8 cellular contexts compared by ENCODE assay signal in the genomic region with DNA sequence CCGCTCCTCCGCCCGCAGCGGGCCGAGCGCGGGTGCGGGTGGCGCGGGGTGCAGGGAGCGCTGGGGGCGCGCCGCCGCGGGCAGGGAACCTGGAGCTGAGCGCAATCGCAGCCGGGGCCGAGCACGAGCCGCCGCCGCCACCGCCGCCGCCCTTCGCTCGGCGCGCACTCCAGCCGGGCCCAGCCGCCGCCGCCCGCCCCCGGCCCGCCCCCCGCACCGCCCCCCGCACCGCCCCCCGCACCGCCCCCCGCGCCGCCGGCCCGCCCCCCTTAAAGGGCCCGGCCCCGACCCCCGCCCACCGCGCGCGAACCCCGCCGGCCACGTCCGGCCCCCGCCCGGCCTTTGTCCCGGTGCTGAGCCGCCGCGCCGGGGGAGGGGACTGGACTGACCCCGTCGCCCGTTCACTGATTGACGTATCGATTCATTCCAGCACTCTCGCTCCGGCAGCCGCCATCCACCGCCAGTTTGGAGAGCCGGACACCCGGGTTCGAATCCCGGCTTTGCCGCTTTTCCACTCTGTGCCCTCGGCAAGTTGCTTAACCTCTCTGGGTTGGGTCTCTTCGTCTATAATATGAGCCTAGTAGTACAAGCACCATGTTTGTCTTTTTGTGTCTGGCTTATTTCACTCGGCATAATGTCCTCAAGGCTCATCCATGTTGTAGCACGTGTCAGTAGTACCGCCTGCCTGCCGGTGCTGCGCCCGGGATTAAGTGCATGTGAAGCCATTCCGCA. TPM values are rescaled to one million over a fixed set of nuclear protein-coding genes. Genes with fewer than 3 reads are reported as not detected.
DNase-seq lines count a peak whose midpoint lies in the region; TF ChIP-seq lines count a peak whose summit lies in the region.

TSS of gene SH3PXD2B (minus strand) at position 171 of the 732 bp plus-strand sequence. CDS start 173 bp downstream, outside the sequence.

- H3K36me3 ChIP-seq in esophagus (ENCODE audit: control insufficient read depth in 2 of 2, insufficient read depth in 2 of 2, low read length in 1 of 2): no peaks in the 10 kb centered on the region
- H3K36me3 ChIP-seq in stomach: no peaks in the 10 kb centered on the region

- no peak for TF ChIP-seq EP300 in stomach (IDR thresholded peaks at IDR 0.05)

- DNase-seq in activated T-cell treated with anti-CD3 and anti-CD28 coated beads for 1 hour (ENCODE audit: low read depth): peak; percentile 7
- DNase-seq in activated T-cell treated with anti-CD3 and anti-CD28 coated beads for 4 hours: no peak
- DNase-seq in NCI-H2171 treated with DMSO at 0.1 percent for 48 hours (lab: John Stamatoyannopoulos, UW): peak; percentile 4
- peak; percentile 70 for DNase-seq in activated CD8-positive, alpha-beta memory T cell treated with anti-CD3 and anti-CD28 coated beads, Interleukin-2, amount 50 U/mL, for 48 hours
- DNase-seq in stomach: peak; percentile 63
- no peak for DNase-seq in NCI-H128 (lab: John Stamatoyannopoulos, UW; ENCODE audit: unreplicated experiment)

- intact Hi-C loops in stomach (cut with DNase I; ENCODE audit: low total_unique reads): loop anchor here (10.0 kb wide), 1 partner anchor 500 kb away; the partner anchor contains the start of gene RPL26L1

- peaks cover 2 to 8% of the 10 kb centered on the region in 2 donors for H3K4me1 ChIP-seq in esophagus (ENCODE audit: control insufficient read depth in 2 of 2, insufficient read depth in 2 of 2, low read length in 1 of 2)
- peaks cover 12% of the 10 kb centered on the region for H3K4me1 ChIP-seq in mononuclear cell (ENCODE audit: insufficient read depth, low read length)
- peaks cover 15 to 56% (median 38%) of the 10 kb centered on the region in 4 donors for H3K4me1 ChIP-seq in stomach

- H3K9me3 ChIP-seq in esophagus (ENCODE audit: control insufficient read depth in 2 of 2, insufficient read depth in 1 of 2, low read depth in 1 of 2, low read length in 1 of 2) (no peaks in the 10 kb centered on the region), mononuclear cell (ENCODE audit: low read depth, low read length) (no peaks in the 10 kb centered on the region), stomach (no peaks in the 10 kb centered on the region)

- peak within 1 kb of the TSS; percentile 77 to 87 for H3K4me3 ChIP-seq in esophagus (ENCODE audit: low read depth in 1 of 2, low read length in 2 of 2)
- peak within 1 kb of the TSS; percentile 37 for H3K4me3 ChIP-seq in mononuclear cell (ENCODE audit: low read length)
- H3K4me3 ChIP-seq in stomach: peak within 1 kb of the TSS; percentile 85 to 95 (median 89)

- 2 to 7% methylated on average over 32 to 90 of the region's 90 CpGs for WGBS in esophagus, 2 donors
- 4 to 14% (median 6%) methylated on average over 11 to 69 of the region's 90 CpGs for WGBS in stomach, 5 donors

- no peak for TF ChIP-seq CTCF in stomach (IDR thresholded peaks at IDR 0.05)

- H3K27ac ChIP-seq in esophagus (ENCODE audit: low read depth in 2 of 2, low read length in 1 of 2) (peak within 1 kb of the TSS; percentile 79 to 94), stomach (peak within 1 kb of the TSS; percentile 80 to 94 (median 88))

- TF ChIP-seq POLR2A in stomach (IDR thresholded peaks at IDR 0.05): no peak

- H3K27me3 ChIP-seq in esophagus (ENCODE audit: control insufficient read depth in 1 of 2, insufficient read depth in 2 of 2, low read length in 2 of 2): no peaks in the 10 kb centered on the region
- peaks cover 27% of the 10 kb centered on the region for H3K27me3 ChIP-seq in mononuclear cell (ENCODE audit: insufficient read depth, low read length)
- H3K27me3 ChIP-seq in stomach: peaks cover 0 to 11% (median 0%) of the 10 kb centered on the region in 3 donors

RNA-seq across cellular contexts. Expression of gene SH3PXD2B, which starts in this region (rescaled TPM):
- 1 to 10 TPM; 3.0 to 4.5 TPM for polyA plus RNA-seq in esophagus
- 0.52 TPM for total RNA-seq in mononuclear cell
- total RNA-seq in stomach: 10 to 100 TPM in 4 of 5 donors, 1 to 10 TPM in 1; 7.2 to 63.0 (median 35.1) TPM
- 10 to 100 TPM in 1 of 3 donors, 1 to 10 TPM in 2; 6.7 to 15.8 (median 7.4) TPM for polyA plus RNA-seq in stomach

Comparison
In these comparisons a context has a peak if more than half of its experiments do, and no peak if none do; other contexts are left out.
1. DNase-seq: peak in activated T-cell treated with anti-CD3 and anti-CD28 coated beads for 1 hour (single experiment), NCI-H2171 treated with DMSO at 0.1 percent for 48 hours (single experiment), activated CD8-positive, alpha-beta memory T cell treated with anti-CD3 and anti-CD28 coated beads, Interleukin-2, amount 50 U/mL, for 48 hours (single experiment) and stomach (single experiment); none in activated T-cell treated with anti-CD3 and anti-CD28 coated beads for 4 hours (single experiment) and NCI-H128 (single experiment).
2. H3K4me3 ChIP-seq: peak in every context shown above with its lines; median percentile 89 in stomach; 82 in esophagus; 37 in mononuclear cell.